8 cellular contexts compared by ENCODE assay signal in the genomic region with DNA sequence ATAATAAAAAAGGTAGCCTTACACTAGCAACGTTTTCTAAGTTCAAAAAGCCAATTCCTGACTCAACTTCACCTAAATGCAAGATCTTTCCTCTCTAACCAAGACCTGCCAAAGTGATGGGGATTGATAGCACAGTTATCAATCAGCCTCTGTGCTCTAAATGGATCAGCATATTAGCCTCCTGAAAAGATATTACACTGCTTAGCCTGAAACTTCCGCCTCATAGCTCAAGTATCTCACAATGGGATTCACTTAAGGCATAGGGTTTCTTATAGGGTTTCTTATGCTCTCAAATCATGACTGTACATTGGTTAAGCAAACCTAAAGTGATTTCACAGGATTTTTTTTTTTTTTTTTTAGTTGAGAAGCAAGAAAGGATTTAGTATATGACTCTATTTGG. TPM values are rescaled to one million over a fixed set of nuclear protein-coding genes. Genes with fewer than 3 reads are reported as not detected.
DNase-seq lines count a peak whose midpoint lies in the region; ATAC-seq and TF ChIP-seq lines count a peak whose summit lies in the region.

No MANE protein-coding gene starts in this region.

- no peaks in the 10 kb centered on the region for H3K79me1 ChIP-seq in H9 (ENCODE audit: insufficient read depth, low read depth, low read length, poor library complexity, severe bottlenecking)

- TF ChIP-seq CTCF in CD14-positive monocyte (IDR thresholded peaks at IDR 0.05) (no peak), H9 (conservative IDR thresholded peaks at IDR 0.05) (no peak), body of pancreas (IDR thresholded peaks at IDR 0.05) (no peak)

- H4K8ac ChIP-seq in H9 (replicated peaks; ENCODE audit: insufficient read length, low read depth, low read length) = no peak overlapping the region

- peaks cover 0 to 3% of the 10 kb centered on the region in 2 donors for H3K36me3 Mint-ChIP-seq in CD14-positive monocyte
- no peaks in the 10 kb centered on the region for H3K36me3 Mint-ChIP-seq in H9 (ENCODE audit: insufficient read depth in 1 of 3, low read depth in 3 of 3)
- H3K36me3 Mint-ChIP-seq in activated naive CD8-positive, alpha-beta T cell treated with anti-CD3 and anti-CD28 coated beads for 36 hours = no peaks in the 10 kb centered on the region
- H3K36me3 Mint-ChIP-seq in naive thymus-derived CD8-positive, alpha-beta T cell = no peaks in the 10 kb centered on the region

- POLR2A ChIA-PET in naive thymus-derived CD8-positive, alpha-beta T cell (lab: Charles Lee) = interaction anchor here (0.7 to 3.7 kb wide), 2 partner anchors 123 to 660 kb away, joined by 4 to 19 read pairs; partner anchors contain the start of gene DIPK2A

- H3K27ac ChIP-seq in H9 (ENCODE audit: insufficient read length, low read depth, low read length) = no peak overlapping the region
- no peak overlapping the region for H3K27ac ChIP-seq in body of pancreas

- H3K9me3 ChIP-seq in H9 (ENCODE audit: control insufficient read depth, low read depth, low read length) (no peaks in the 10 kb centered on the region), body of pancreas (no peaks in the 10 kb centered on the region)

- no peak overlapping the region for H3K9ac ChIP-seq in H9 (ENCODE audit: extremely low read depth, insufficient read length, low read length)

- no peak overlapping the region for H3K18ac ChIP-seq in H9 (ENCODE audit: insufficient read length, low read depth, low read length)

- ATAC-seq in naive thymus-derived CD8-positive, alpha-beta T cell = no peak
- ATAC-seq in GM18511 (IDR thresholded peaks at IDR 0.05; ENCODE audit: unreplicated experiment) (no peak), body of pancreas (no peak)

- H3K4me1 ChIP-seq in H9 (ENCODE audit: insufficient read depth, low read length) (no peaks in the 10 kb centered on the region; the same call in 1 of the 2 replicates), body of pancreas (no peaks in the 10 kb centered on the region)

- no peak overlapping the region for H2BK20ac ChIP-seq in H9 (ENCODE audit: low read depth, low read length, poor library complexity, severe bottlenecking)

- H2BK5ac ChIP-seq in H9 (ENCODE audit: insufficient read length, low read length) = no peak overlapping the region

- no peak overlapping the region for H2BK120ac ChIP-seq in H9 (ENCODE audit: low read depth, low read length, poor library complexity, severe bottlenecking)

- no peak overlapping the region for H3K23ac ChIP-seq in H9 (ENCODE audit: insufficient read length, low read depth, low read length)

- H3K27ac Mint-ChIP-seq in CD14-positive monocyte (peak overlapping the region in 4 of 7 donors; percentile 8 to 93 (median 66)), H9 (peak overlapping the region in 1 of 3 experiments; percentile 51; a peak in 1 of 7 replicates)
- H3K27ac Mint-ChIP-seq in activated naive CD8-positive, alpha-beta T cell treated with anti-CD3 and anti-CD28 coated beads for 36 hours = peak overlapping the region; percentile 87
- peak overlapping the region in 8 of 10 donors; percentile 35 to 95 (median 94) for H3K27ac Mint-ChIP-seq in naive thymus-derived CD8-positive, alpha-beta T cell

- intact Hi-C loops in CD14-positive monocyte (cut with micrococcal nuclease) = loop anchor here in 1 of 2 donors (10.0 kb wide), 1 partner anchor 54 kb away; no protein-coding TSS in a partner anchor
- intact Hi-C loops in body of pancreas (cut with DNase I) = no loop called here

- no peak overlapping the region for H3K4me3 ChIP-seq in body of pancreas

- H3K4me3 Mint-ChIP-seq in CD14-positive monocyte = no peak overlapping the region
- H3K4me3 Mint-ChIP-seq in H9 = no peak overlapping the region
- peak overlapping the region; percentile 86 for H3K4me3 Mint-ChIP-seq in activated naive CD8-positive, alpha-beta T cell treated with anti-CD3 and anti-CD28 coated beads for 36 hours
- H3K4me3 Mint-ChIP-seq in naive thymus-derived CD8-positive, alpha-beta T cell = peak overlapping the region; percentile 88 to 100 (median 98)

- H3K36me3 ChIP-seq in body of pancreas (replicated peaks in 1 of 2; ENCODE audit: insufficient read depth in 1 of 2, low read depth in 2 of 2) = no peaks in the 10 kb centered on the region

- no peak overlapping the region for H3K4ac ChIP-seq in H9 (ENCODE audit: low read depth, low read length)

- no peak overlapping the region for H3K56ac ChIP-seq in H9 (ENCODE audit: insufficient read length, low read depth, low read length)

- no peaks in the 10 kb centered on the region for H4K20me1 ChIP-seq in H9 (ENCODE audit: control insufficient read depth, insufficient read depth, insufficient read length)

- no peak overlapping the region for H3K14ac ChIP-seq in H9 (ENCODE audit: insufficient read depth, low read length)

- H2BK15ac ChIP-seq in H9 (ENCODE audit: low read depth, low read length) = no peak overlapping the region

- WGBS in H9 (ENCODE audit: extremely low coverage, insufficient read length, low lambda C conversion rate) = no CpG with 5 or more reads among the region's 2 CpGs
- WGBS in body of pancreas, 2 donors = 45 to 50% methylated on average over 2 of the region's 2 CpGs

- no peak overlapping the region for H4K91ac ChIP-seq in H9 (ENCODE audit: insufficient read length, low read depth, low read length)

- no peaks in the 10 kb centered on the region for H3K79me2 ChIP-seq in H9 (ENCODE audit: insufficient read depth, low read length)

- H3K4me1 Mint-ChIP-seq in CD14-positive monocyte (peaks cover 56% of the 10 kb centered on the region), H9 (peaks cover 25% of the 10 kb centered on the region in 2 experiments)
- H3K4me1 Mint-ChIP-seq in activated naive CD8-positive, alpha-beta T cell treated with anti-CD3 and anti-CD28 coated beads for 36 hours = peaks cover 39% of the 10 kb centered on the region
- peaks cover 10 to 54% (median 41%) of the 10 kb centered on the region in 4 donors for H3K4me1 Mint-ChIP-seq in naive thymus-derived CD8-positive, alpha-beta T cell

- H3K23me2 ChIP-seq in H9 (ENCODE audit: insufficient read length, low read depth, low read length, poor library complexity, severe bottlenecking) = no peaks in the 10 kb centered on the region

- DNase-seq in CD14-positive monocyte (ENCODE audit: low spot score) (no peak), H9 (no peak), medulla oblongata (ENCODE audit: extremely low spot score) (no peak), inferior parietal cortex (ENCODE audit: extremely low spot score) (no peak), body of pancreas (no peak)
- no peak for DNase-seq in activated naive CD8-positive, alpha-beta T cell treated with anti-CD3 and anti-CD28 coated beads for 36 hours
- no peak for DNase-seq in naive thymus-derived CD8-positive, alpha-beta T cell

- H2AFZ ChIP-seq in H9 (ENCODE audit: low read length) = peak overlapping the region; percentile 94

- no peak overlapping the region for H3K4me2 ChIP-seq in H9 (ENCODE audit: insufficient read depth, insufficient read length, low read length)

- no peak overlapping the region for H2AK5ac ChIP-seq in H9 (ENCODE audit: insufficient read length, low read length)

- no peaks in the 10 kb centered on the region for H3K27me3 ChIP-seq in H9 (ENCODE audit: insufficient read depth, low read length)
- H3K27me3 ChIP-seq in body of pancreas = no peaks in the 10 kb centered on the region

- no peak for TF ChIP-seq POLR2A in body of pancreas (IDR thresholded peaks at IDR 0.05)

- H3K27me3 Mint-ChIP-seq in CD14-positive monocyte (ENCODE audit: low read depth in 3 of 3) (peaks cover 0 to 4% (median 3%) of the 10 kb centered on the region in 3 donors), H9 (ENCODE audit: low read depth) (no peaks in the 10 kb centered on the region)
- H3K27me3 Mint-ChIP-seq in activated naive CD8-positive, alpha-beta T cell treated with anti-CD3 and anti-CD28 coated beads for 36 hours = peaks cover 3% of the 10 kb centered on the region
- H3K27me3 Mint-ChIP-seq in naive thymus-derived CD8-positive, alpha-beta T cell = no peaks in the 10 kb centered on the region

- H3K9me3 Mint-ChIP-seq in CD14-positive monocyte = no peaks in the 10 kb centered on the region
- H3K9me3 Mint-ChIP-seq in H9 = no peaks in the 10 kb centered on the region
- H3K9me3 Mint-ChIP-seq in activated naive CD8-positive, alpha-beta T cell treated with anti-CD3 and anti-CD28 coated beads for 36 hours = no peaks in the 10 kb centered on the region
- no peaks in the 10 kb centered on the region for H3K9me3 Mint-ChIP-seq in naive thymus-derived CD8-positive, alpha-beta T cell

- H2BK12ac ChIP-seq in H9 (ENCODE audit: insufficient read length, low read depth, low read length) = no peak overlapping the region

- no peak overlapping the region for H4K5ac ChIP-seq in H9 (ENCODE audit: insufficient read length, low read depth, low read length)

- H3T11ph ChIP-seq in H9 (ENCODE audit: low read length) = no peak overlapping the region

RNA-seq across cellular contexts. Expression of gene SLC9A9, which starts 0.4 kb away (rescaled TPM):
- polyA plus RNA-seq in CD14-positive monocyte = 10 to 100 TPM; 27.0 to 32.8 TPM
- total RNA-seq in H9 (2021) (0.35 and 0.48 TPM in 2 replicates), body of pancreas (1 to 10 TPM; 1.6 to 2.3 TPM)
- 1 to 10 TPM; 2.1 to 2.3 TPM for total RNA-seq in activated naive CD8-positive, alpha-beta T cell treated with anti-CD3 and anti-CD28 coated beads for 36 hours
- 10 to 100 TPM in 1 of 2 experiments, 1 to 10 TPM in 1; 9.6 to 10.9 TPM for total RNA-seq in naive thymus-derived CD8-positive, alpha-beta T cell
- 10 to 100 TPM; 14.2 to 19.4 (median 17.3) TPM for polyA plus RNA-seq in naive thymus-derived CD8-positive, alpha-beta T cell

Comparison
In these comparisons a context has a peak if more than half of its experiments do, and no peak if none do; other contexts are left out.
1. H3K4me3 Mint-ChIP-seq: peak in activated naive CD8-positive, alpha-beta T cell treated with anti-CD3 and anti-CD28 coated beads for 36 hours (single experiment) and naive thymus-derived CD8-positive, alpha-beta T cell (10 of 10); none in CD14-positive monocyte (0 of 2) and H9 (0 of 2).